23 cellular contexts compared by ENCODE assay signal in the genomic region with DNA sequence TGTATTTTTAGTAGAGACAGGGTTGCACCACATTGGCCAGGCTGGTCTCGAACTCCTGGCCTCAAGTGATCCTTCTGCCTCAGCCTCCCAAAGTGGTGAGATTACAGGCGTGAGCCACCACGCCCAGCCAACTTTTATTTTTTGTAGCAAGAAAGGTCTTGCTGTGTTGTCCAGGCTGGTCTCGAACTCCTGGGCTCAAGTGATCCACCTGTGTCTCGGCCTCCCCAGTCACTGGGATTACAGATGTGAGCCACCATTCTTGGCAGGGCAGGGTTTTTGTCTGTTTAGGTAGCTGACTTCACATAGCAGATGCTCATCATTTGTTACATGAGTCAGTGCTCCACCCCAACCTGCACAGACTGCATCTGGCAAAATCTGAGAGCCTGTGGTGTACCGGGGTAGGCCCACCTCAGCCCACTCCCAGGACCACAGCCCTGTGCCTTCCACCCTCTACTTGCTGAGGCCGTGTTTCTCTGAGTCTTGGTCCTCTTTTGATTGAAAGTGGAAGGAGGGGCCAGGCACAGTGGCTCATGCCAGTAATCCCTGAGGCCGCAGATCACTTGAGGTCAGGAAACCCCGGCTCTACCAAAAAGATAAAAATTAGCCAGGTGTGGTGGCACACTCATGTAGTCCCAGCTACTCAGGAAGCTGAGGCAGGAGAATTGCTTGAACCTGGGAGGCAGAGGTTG. TPM values are rescaled to one million over a fixed set of nuclear protein-coding genes. Genes with fewer than 3 reads are reported as not detected.
DNase-seq lines count a peak whose midpoint lies in the region; ATAC-seq, FAIRE-seq and TF ChIP-seq lines count a peak whose summit lies in the region.
"Had no signal": no experiment of that assay in that cellular context is flagged by ENCODE, and none has a peak within 500 bp of the region (broad histone marks: within the 10 kb centered on the region; RNA-seq: fewer than 3 reads in every experiment).

No MANE protein-coding gene starts in this region.

- H3K4me2 ChIP-seq in PC-3 (ENCODE audit: low read length) (no peak overlapping the region), K562 (ENCODE audit: insufficient read depth, low read length) (no peak overlapping the region)
- H3K4me2 ChIP-seq: A549; BLaER1 treated with 17β-estradiol and CSF1 and Interleukin-3, amounts not matched to agents 10 nM and 100 nM had no signal

- H3K9ac ChIP-seq in PC-3 (ENCODE audit: low read length) (no peak overlapping the region), K562 (ENCODE audit: insufficient read depth in 1 of 2, low read depth in 2 of 2, low read length in 2 of 2) (no peak overlapping the region)
- H3K9ac ChIP-seq: BLaER1 treated with 17β-estradiol and CSF1 and Interleukin-3, amounts not matched to agents 10 nM and 100 nM had no signal

- H3K9me2 ChIP-seq in PC-3 (replicated peaks; ENCODE audit: low read length): no peaks in the 10 kb centered on the region

- DNase-seq in PC-3: no peak
- DNase-seq in K562 (ENCODE audit: extremely low read depth in 1 of 4, low spot score in 3 of 4): no peak
- DNase-seq in nephron progenitor cell: no peak
- DNase-seq in GM12891 (ENCODE audit: insufficient read length, low spot score): no peak
- no peak for DNase-seq in DMS153 (lab: John Stamatoyannopoulos, UW)
- DNase-seq in AG08396 (ENCODE audit: low spot score): no peak
- no peak for DNase-seq in NCI-H446 (lab: John Stamatoyannopoulos, UW)
- DNase-seq: Caco-2; CD4-positive, alpha-beta memory T cell; KBM-7; NCI-H1092 treated with DMSO at 0.1 percent for 48 hours; NCI-H1436 treated with DMSO at 0.1 percent for 48 hours; NCI-H1930; NCI-H510A; NCI-H748 treated with DMSO at 0.1 percent for 48 hours; SHP77 had no signal

- H2AFZ ChIP-seq in PC-3 (ENCODE audit: low read length) (no peak overlapping the region), K562 (ENCODE audit: low read depth, low read length) (no peak overlapping the region)

- intact Hi-C loops in PC-3 (cut with micrococcal nuclease) (no loop called here), K562 (cut with micrococcal nuclease) (no loop called here)

- H3K27me3 ChIP-seq in PC-3 (ENCODE audit: low read length): no peaks in the 10 kb centered on the region
- no peaks in the 10 kb centered on the region for H3K27me3 ChIP-seq in K562 (ENCODE audit: control insufficient read depth in 2 of 2, insufficient read depth in 2 of 2, low read length in 2 of 2)
- H3K27me3 ChIP-seq: BLaER1 treated with 17β-estradiol and CSF1 and Interleukin-3, amounts not matched to agents 10 nM and 100 nM had no signal

- TF ChIP-seq RAD21 in K562 (CRISPR knock-in tag; conservative IDR thresholded peaks at IDR 0.05 in 1 of 2, IDR thresholded peaks at IDR 0.05 in 1 of 2): no peak

- peaks cover 10% of the 10 kb centered on the region for H3F3A ChIP-seq in PC-3 (ENCODE audit: low read length, unreplicated experiment)

- H3K79me2 ChIP-seq in PC-3 (ENCODE audit: low read length): peaks cover 51% of the 10 kb centered on the region
- peaks cover 42% of the 10 kb centered on the region for H3K79me2 ChIP-seq in K562 (ENCODE audit: control insufficient read depth, insufficient read depth, low read length)

- H3K4me1 ChIP-seq in HEK293 (ENCODE audit: control insufficient read depth, insufficient read depth, low read length): no peaks in the 10 kb centered on the region
- H3K4me1 ChIP-seq in PC-3 (ENCODE audit: insufficient read depth, low read length): peaks cover 21% of the 10 kb centered on the region
- H3K4me1 ChIP-seq in K562 (replicated peaks in 1 of 2; ENCODE audit: control insufficient read depth in 2 of 2, insufficient read depth in 2 of 2, low read length in 2 of 2): peaks cover 6 to 27% of the 10 kb centered on the region in 2 experiments

- H4K20me1 ChIP-seq in PC-3 (ENCODE audit: low read length): peaks cover 14% of the 10 kb centered on the region
- H4K20me1 ChIP-seq in K562 (replicated peaks; ENCODE audit: control insufficient read depth, insufficient read depth, low read length): peaks cover 7% of the 10 kb centered on the region

- H3K27me3 Mint-ChIP-seq in nephron progenitor cell (ENCODE audit: low read depth, poor library complexity): peaks cover 8% of the 10 kb centered on the region
- H3K27me3 Mint-ChIP-seq: CD4-positive, alpha-beta memory T cell had no signal

- H3K4me1 Mint-ChIP-seq in nephron progenitor cell: peaks cover 40% of the 10 kb centered on the region

- ATAC-seq in PC-3: peak; percentile 6; the same call in 1 of the 2 replicates
- no peak for ATAC-seq in K562
- ATAC-seq: A549 had no signal

- H3K27ac Mint-ChIP-seq in nephron progenitor cell: peak overlapping the region; percentile 22

- BruUV-seq in PC-3 (replicated peaks; lab: Mats Ljungman, UMichigan) (no TSS peak), K562 (replicated peaks; lab: Mats Ljungman, UMichigan) (no TSS peak)

- H3K9me3 Mint-ChIP-seq in nephron progenitor cell: no peaks in the 10 kb centered on the region

- no peak overlapping the region for H3K4me3 Mint-ChIP-seq in nephron progenitor cell
- H3K4me3 Mint-ChIP-seq: CD4-positive, alpha-beta memory T cell had no signal

- in situ Hi-C loops in K562 (cut with MboI): no loop called here

- CTCF ChIA-PET in HEK293 (lab: Yijun Ruan, JAX) (interaction anchor here (0.6 kb wide), 2 partner anchors 30 to 1345 kb away, joined by 3 to 4 read pairs; no protein-coding TSS in a partner anchor), PC-3 (lab: Charles Lee) (no interaction called here), K562 (lab: Yijun Ruan, JAX; ENCODE audit: low intra/inter-chr PET ratio) (no interaction called here)

- no peak overlapping the region for H3K4me3 ChIP-seq in HEK293 (ENCODE audit: low read depth, low read length)
- H3K4me3 ChIP-seq in PC-3 (ENCODE audit: low read length): no peak overlapping the region
- H3K4me3 ChIP-seq in K562: no peak overlapping the region
- H3K4me3 ChIP-seq: A549; BLaER1 treated with 17β-estradiol and CSF1 and Interleukin-3, amounts not matched to agents 10 nM and 100 nM had no signal

- no peaks in the 10 kb centered on the region for H3K9me1 ChIP-seq in K562 (ENCODE audit: control insufficient read depth, insufficient read depth, low read length)

- H3K36me3 ChIP-seq in HEK293 (ENCODE audit: control insufficient read depth in 2 of 2, insufficient read depth in 1 of 2, low read length in 2 of 2): peaks cover 24 to 44% of the 10 kb centered on the region in 2 experiments; a peak in 2 of 3 replicates
- H3K36me3 ChIP-seq in PC-3 (ENCODE audit: low read depth, low read length): peaks cover 39% of the 10 kb centered on the region
- peaks cover 48% of the 10 kb centered on the region for H3K36me3 ChIP-seq in K562 (ENCODE audit: control insufficient read depth, insufficient read depth, low read length)

- H3K36me3 Mint-ChIP-seq in nephron progenitor cell (ENCODE audit: low read depth): peaks cover 18% of the 10 kb centered on the region

- no peak for FAIRE-seq in K562 (lab: Jason Lieb, UNC)
- FAIRE-seq in GM12891 (lab: Jason Lieb, UNC): no peak
- FAIRE-seq: A549, G401.6 had no signal

- TF ChIP-seq CTCF in HEK293 (tag by site-specific recombination; IDR thresholded peaks at IDR 0.05): no peak
- no peak for TF ChIP-seq CTCF in PC-3 (conservative IDR thresholded peaks at IDR 0.05; ENCODE audit: low read depth, low read length)
- TF ChIP-seq CTCF in K562 (IDR thresholded peaks at IDR 0.05 in 2 of 3, conservative IDR thresholded peaks at IDR 0.05 in 1 of 3; ENCODE audit: insufficient read depth in 2 of 3, low read depth in 1 of 3, low read length in 3 of 3): no peak
- TF ChIP-seq CTCF in nephron progenitor cell (IDR thresholded peaks at IDR 0.05): no peak

- POLR2A ChIA-PET in HEK293 (lab: Yijun Ruan, JAX): interaction anchor here (1.4 kb wide), 1 partner anchor 9 kb away, joined by 6 read pairs; a partner anchor contains a TSS
- POLR2A ChIA-PET in PC-3 (lab: Charles Lee; ENCODE audit: unreplicated experiment): no interaction called here
- POLR2A ChIA-PET in K562 (lab: Yijun Ruan, JAX): interaction anchor here (0.7 to 2.2 kb wide), 3 partner anchors 7 to 78 kb away, joined by 3 to 6 read pairs (median 3); a partner anchor contains a TSS

- no peaks in the 10 kb centered on the region for H3K9me3 ChIP-seq in HEK293 (ENCODE audit: control insufficient read depth, insufficient read depth, low read depth, low read length)
- H3K9me3 ChIP-seq in PC-3 (ENCODE audit: low read length): no peaks in the 10 kb centered on the region
- no peaks in the 10 kb centered on the region for H3K9me3 ChIP-seq in K562 (replicated peaks; ENCODE audit: control insufficient read depth, insufficient read depth, low read depth, low read length)
- H3K9me3 ChIP-seq: A549; BLaER1 treated with 17β-estradiol and CSF1 and Interleukin-3, amounts not matched to agents 10 nM and 100 nM; Caco-2 had no signal

- no peak overlapping the region for H3K27ac ChIP-seq in HEK293 (ENCODE audit: extremely low read depth, low read depth, low read length)
- no peak overlapping the region for H3K27ac ChIP-seq in PC-3 (ENCODE audit: low read length)
- no peak overlapping the region for H3K27ac ChIP-seq in K562 (ENCODE audit: extremely low read depth, low read depth, low read length)
- H3K27ac ChIP-seq: A549; BLaER1 treated with 17β-estradiol and CSF1 and Interleukin-3, amounts not matched to agents 10 nM and 100 nM had no signal

- TF ChIP-seq POLR2A in K562 (conservative IDR thresholded peaks at IDR 0.05) (no peak), GM12891 (IDR thresholded peaks at IDR 0.05; ENCODE audit: low read depth, low read length) (no peak)

- no peak for TF ChIP-seq EP300 in K562 (IDR thresholded peaks at IDR 0.05; ENCODE audit: low read length)

- 93% methylated on average over 9 of the region's 9 CpGs for WGBS in K562 (ENCODE audit: insufficient coverage, low coverage, missing lambda C conversion rate)

RNA-seq across cellular contexts. Expression of a gene that starts 4.2 kb away (rescaled TPM):
- 50.6 and 73.3 TPM in 2 replicates for total RNA-seq in PC-3 (2014; rRNA removed)
- 399 and 932 TPM in 2 replicates for total RNA-seq in K562 (2011; cell fraction: chromatin; rRNA removed; ENCODE audit: low replicate concordance)
- total RNA-seq in K562 (2011; cell fraction: nucleolus; rRNA removed): 499 and 534 TPM in 2 replicates
- total RNA-seq in K562 (2011; cell fraction: nucleoplasm; rRNA removed): 285 and 332 TPM in 2 replicates
- total RNA-seq in K562 (2014; rRNA removed): 25.7 and 36.2 TPM in 2 replicates
- 30.0 and 40.3 TPM in 2 replicates for total RNA-seq in K562 (2014; rRNA removed; fragmentation: Illumina TruSeq; extraction: Trizol)
- 53.8 and 55.5 TPM in 2 replicates for total RNA-seq in K562 (2015; rRNA removed; fragmentation: Illumina TruSeq; extraction: Trizol)
- total RNA-seq in K562 (2021): 107 and 126 TPM in 2 replicates
- 88.4 and 110 TPM in 2 replicates for polyA plus RNA-seq in K562 (2011; rRNA removed)
- 74.1 and 101 TPM in 2 replicates for polyA plus RNA-seq in K562 (2011; cell fraction: cytosol; rRNA removed)
- 461 and 669 TPM in 2 replicates for polyA plus RNA-seq in K562 (2011; cell fraction: nucleus; rRNA removed)
- 50.2 and 61.0 TPM in 2 replicates for polyA plus RNA-seq in K562 (2012)
- polyA plus RNA-seq in K562 (2014; fragmentation: Illumina TruSeq; extraction: Trizol): 66.6 and 67.0 TPM in 2 replicates
- polyA plus RNA-seq in K562 (2014; fragmentation: Nextera tagmentation; extraction: Ambion mirVana): 1 to 10 TPM; 6.0 to 6.3 TPM
- 78.0 and 80.9 TPM in 2 replicates for polyA plus RNA-seq in K562 (2014; rRNA removed)
- 149 and 177 TPM in 2 replicates for polyA minus RNA-seq in K562 (2011; rRNA and poly(A)+ RNA removed)
- polyA minus RNA-seq in K562 (2011; cell fraction: cytosol; rRNA and poly(A)+ RNA removed): 90.2 and 132 TPM in 2 replicates
- polyA minus RNA-seq in K562 (2011; cell fraction: nucleus; rRNA and poly(A)+ RNA removed): 220 and 239 TPM in 2 replicates
- 31.1 TPM for polyA plus RNA-seq in GM12891 (2012; ENCODE audit: low read depth, missing spikeins)

RNA-seq across cellular contexts. Expression of a gene that starts 6.6 kb away (rescaled TPM):
- 497 and 841 TPM in 2 replicates for total RNA-seq in PC-3 (2014; rRNA removed)
- total RNA-seq in K562 (2011; cell fraction: chromatin; rRNA removed; ENCODE audit: low replicate concordance): 38.3 and 82.0 TPM in 2 replicates
- 75.4 and 76.0 TPM in 2 replicates for total RNA-seq in K562 (2011; cell fraction: nucleolus; rRNA removed)
- 75.5 and 81.6 TPM in 2 replicates for total RNA-seq in K562 (2011; cell fraction: nucleoplasm; rRNA removed)
- total RNA-seq in K562 (2014; rRNA removed): 375 and 478 TPM in 2 replicates
- 97.4 and 105 TPM in 2 replicates for total RNA-seq in K562 (2014; rRNA removed; fragmentation: Illumina TruSeq; extraction: Trizol)
- total RNA-seq in K562 (2015; rRNA removed; fragmentation: Illumina TruSeq; extraction: Trizol): 127 and 137 TPM in 2 replicates
- total RNA-seq in K562 (2021): 158 and 173 TPM in 2 replicates
- 137 and 153 TPM in 2 replicates for polyA plus RNA-seq in K562 (2011; rRNA removed)
- polyA plus RNA-seq in K562 (2011; cell fraction: cytosol; rRNA removed): 153 and 204 TPM in 2 replicates
- 104 and 117 TPM in 2 replicates for polyA plus RNA-seq in K562 (2011; cell fraction: nucleus; rRNA removed)
- polyA plus RNA-seq in K562 (2012): 208 and 221 TPM in 2 replicates
- polyA plus RNA-seq in K562 (2014; fragmentation: Illumina TruSeq; extraction: Trizol): 126 and 135 TPM in 2 replicates
- polyA plus RNA-seq in K562 (2014; fragmentation: Nextera tagmentation; extraction: Ambion mirVana): 10 to 100 TPM; 36.7 to 40.5 TPM
- polyA plus RNA-seq in K562 (2014; rRNA removed): 487 and 512 TPM in 2 replicates
- polyA minus RNA-seq in K562 (2011; rRNA and poly(A)+ RNA removed): 52.4 and 52.9 TPM in 2 replicates
- polyA minus RNA-seq in K562 (2011; cell fraction: cytosol; rRNA and poly(A)+ RNA removed): 32.0 and 35.9 TPM in 2 replicates
- 18.3 and 22.5 TPM in 2 replicates for polyA minus RNA-seq in K562 (2011; cell fraction: nucleus; rRNA and poly(A)+ RNA removed)
- polyA plus RNA-seq in GM12891 (2012; ENCODE audit: low read depth, missing spikeins): 264 TPM

RNA-seq across cellular contexts. Expression of a gene that starts 9.4 kb away (rescaled TPM):
- total RNA-seq in PC-3 (2014; rRNA removed): 251 and 264 TPM in 2 replicates
- 14.2 and 56.9 TPM in 2 replicates for total RNA-seq in K562 (2011; cell fraction: chromatin; rRNA removed; ENCODE audit: low replicate concordance)
- total RNA-seq in K562 (2011; cell fraction: nucleolus; rRNA removed): 50.0 and 64.0 TPM in 2 replicates
- 23.1 and 31.1 TPM in 2 replicates for total RNA-seq in K562 (2011; cell fraction: nucleoplasm; rRNA removed)
- total RNA-seq in K562 (2014; rRNA removed): 67.7 and 89.3 TPM in 2 replicates
- total RNA-seq in K562 (2014; rRNA removed; fragmentation: Illumina TruSeq; extraction: Trizol): 21.6 and 26.0 TPM in 2 replicates
- 50.1 TPM in 2 replicates for total RNA-seq in K562 (2015; rRNA removed; fragmentation: Illumina TruSeq; extraction: Trizol)
- total RNA-seq in K562 (2021): 51.8 and 55.3 TPM in 2 replicates
- 63.5 and 79.5 TPM in 2 replicates for polyA plus RNA-seq in K562 (2011; rRNA removed)
- 84.9 and 186 TPM in 2 replicates for polyA plus RNA-seq in K562 (2011; cell fraction: cytosol; rRNA removed)
- 67.3 and 105 TPM in 2 replicates for polyA plus RNA-seq in K562 (2011; cell fraction: nucleus; rRNA removed)
- 61.4 and 90.6 TPM in 2 replicates for polyA plus RNA-seq in K562 (2012)
- polyA plus RNA-seq in K562 (2014; fragmentation: Illumina TruSeq; extraction: Trizol): 68.4 and 73.2 TPM in 2 replicates
- 10 to 100 TPM in 1 of 2 experiments, 1 to 10 TPM in 1; 8.3 to 29.1 TPM for polyA plus RNA-seq in K562 (2014; fragmentation: Nextera tagmentation; extraction: Ambion mirVana)
- polyA plus RNA-seq in K562 (2014; rRNA removed): 83.5 and 85.1 TPM in 2 replicates
- 26.3 and 49.6 TPM in 2 replicates for polyA minus RNA-seq in K562 (2011; rRNA and poly(A)+ RNA removed)
- polyA minus RNA-seq in K562 (2011; cell fraction: cytosol; rRNA and poly(A)+ RNA removed): 25.6 and 35.6 TPM in 2 replicates
- 9.1 and 13.1 TPM in 2 replicates for polyA minus RNA-seq in K562 (2011; cell fraction: nucleus; rRNA and poly(A)+ RNA removed)
- 82.3 TPM for polyA plus RNA-seq in GM12891 (2012; ENCODE audit: low read depth, missing spikeins)

RNA-seq across cellular contexts. Expression of a gene that starts 23.7 kb away (rescaled TPM):
- 0.07 TPM in 1 of 2 replicates, not detected in the other for total RNA-seq in PC-3 (2014; rRNA removed)
- not detected in 2 replicates for total RNA-seq in K562 (2011; cell fraction: chromatin; rRNA removed; ENCODE audit: low replicate concordance)
- total RNA-seq in K562 (2011; cell fraction: nucleolus; rRNA removed): 0.33 TPM in 1 of 2 replicates, not detected in the other
- total RNA-seq in K562 (2011; cell fraction: nucleoplasm; rRNA removed): not detected in 2 replicates
- total RNA-seq in K562 (2014; rRNA removed): not detected in 2 replicates
- total RNA-seq in K562 (2014; rRNA removed; fragmentation: Illumina TruSeq; extraction: Trizol): not detected in 2 replicates
- not detected in 2 replicates for total RNA-seq in K562 (2015; rRNA removed; fragmentation: Illumina TruSeq; extraction: Trizol)
- total RNA-seq in K562 (2021): not detected in 2 replicates
- polyA plus RNA-seq in K562 (2011; rRNA removed): not detected in 2 replicates
- polyA plus RNA-seq in K562 (2011; cell fraction: cytosol; rRNA removed): 0.04 TPM in 1 of 2 replicates, not detected in the other
- not detected in 2 replicates for polyA plus RNA-seq in K562 (2011; cell fraction: nucleus; rRNA removed)
- not detected in 2 replicates for polyA plus RNA-seq in K562 (2012)
- polyA plus RNA-seq in K562 (2014; fragmentation: Illumina TruSeq; extraction: Trizol): not detected in 2 replicates
- not detected for polyA plus RNA-seq in K562 (2014; fragmentation: Nextera tagmentation; extraction: Ambion mirVana)
- not detected in 2 replicates for polyA plus RNA-seq in K562 (2014; rRNA removed)
- not detected in 2 replicates for polyA minus RNA-seq in K562 (2011; rRNA and poly(A)+ RNA removed)
- not detected in 2 replicates for polyA minus RNA-seq in K562 (2011; cell fraction: cytosol; rRNA and poly(A)+ RNA removed)
- polyA minus RNA-seq in K562 (2011; cell fraction: nucleus; rRNA and poly(A)+ RNA removed): not detected in 2 replicates
- 0.30 TPM for polyA plus RNA-seq in GM12891 (2012; ENCODE audit: low read depth, missing spikeins)
- total RNA-seq: CD4-positive, alpha-beta memory T cell; Daoy; OCI-LY7; RPMI7951 had no signal
- polyA plus RNA-seq: A549; CD4-positive, alpha-beta memory T cell had no signal

RNA-seq across cellular contexts. Expression of a gene that starts 31.5 kb away (rescaled TPM):
- 27.5 and 34.6 TPM in 2 replicates for total RNA-seq in PC-3 (2014; rRNA removed)
- 11.4 and 40.7 TPM in 2 replicates for total RNA-seq in K562 (2011; cell fraction: chromatin; rRNA removed; ENCODE audit: low replicate concordance)
- total RNA-seq in K562 (2011; cell fraction: nucleolus; rRNA removed): 34.7 and 36.7 TPM in 2 replicates
- total RNA-seq in K562 (2011; cell fraction: nucleoplasm; rRNA removed): 15.4 and 18.0 TPM in 2 replicates
- 15.9 and 18.0 TPM in 2 replicates for total RNA-seq in K562 (2014; rRNA removed)
- total RNA-seq in K562 (2014; rRNA removed; fragmentation: Illumina TruSeq; extraction: Trizol): 2.0 TPM in 2 replicates
- total RNA-seq in K562 (2015; rRNA removed; fragmentation: Illumina TruSeq; extraction: Trizol): 6.0 and 6.2 TPM in 2 replicates
- total RNA-seq in K562 (2021): 16.8 and 17.3 TPM in 2 replicates
- polyA plus RNA-seq in K562 (2011; rRNA removed): 9.4 and 12.4 TPM in 2 replicates
- 21.1 and 44.6 TPM in 2 replicates for polyA plus RNA-seq in K562 (2011; cell fraction: cytosol; rRNA removed)
- 48.4 and 77.6 TPM in 2 replicates for polyA plus RNA-seq in K562 (2011; cell fraction: nucleus; rRNA removed)
- polyA plus RNA-seq in K562 (2012): 9.1 and 13.6 TPM in 2 replicates
- polyA plus RNA-seq in K562 (2014; fragmentation: Illumina TruSeq; extraction: Trizol): 3.6 and 9.1 TPM in 2 replicates
- 1 to 10 TPM in 1 of 2 experiments, under 1 TPM in 1; 0.23 to 1.3 TPM for polyA plus RNA-seq in K562 (2014; fragmentation: Nextera tagmentation; extraction: Ambion mirVana)
- polyA plus RNA-seq in K562 (2014; rRNA removed): 19.0 and 21.7 TPM in 2 replicates
- 2.8 and 3.4 TPM in 2 replicates for polyA minus RNA-seq in K562 (2011; rRNA and poly(A)+ RNA removed)
- polyA minus RNA-seq in K562 (2011; cell fraction: cytosol; rRNA and poly(A)+ RNA removed): 7.5 and 10.9 TPM in 2 replicates
- 10.2 and 10.4 TPM in 2 replicates for polyA minus RNA-seq in K562 (2011; cell fraction: nucleus; rRNA and poly(A)+ RNA removed)
- polyA plus RNA-seq in GM12891 (2012; ENCODE audit: low read depth, missing spikeins): 5.6 TPM
